In the genomic region with DNA sequence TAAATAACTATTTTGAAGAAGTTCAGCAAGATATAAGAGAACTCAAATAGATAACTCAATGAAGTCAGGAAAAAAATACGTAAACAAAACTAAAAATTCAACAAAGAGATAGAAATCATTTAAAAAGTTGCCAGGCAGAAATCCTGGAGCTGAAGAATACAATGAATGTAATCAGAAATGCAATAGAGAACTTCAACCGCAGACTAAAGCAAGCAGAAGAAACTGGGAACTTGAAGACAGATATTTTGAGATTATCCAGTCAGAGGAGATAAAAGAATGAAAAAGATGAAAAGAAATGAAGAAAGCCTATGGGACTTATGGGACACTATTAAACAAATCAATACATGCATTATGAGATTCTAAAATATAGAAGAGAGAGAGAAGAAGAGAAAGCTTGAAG, we compare ENCODE assay signal across 33 cellular contexts.
"Had no signal": no experiment of that assay in that cellular context is flagged by ENCODE, and none has a peak within 500 bp of the region (broad histone marks: within the 10 kb centered on the region; RNA-seq: fewer than 3 reads in every experiment).

No MANE protein-coding gene starts in this region.

- DNase-seq: activated effector memory CD4-positive, alpha-beta T cell treated with anti-CD3 and anti-CD28 coated beads, Interleukin-2, amount 50 U/mL, for 16 hours; activated effector memory CD4-positive, alpha-beta T cell treated with Interleukin-2 at 50 U/mL for 16 hours; activated gamma-delta T cell; activated gamma-delta T cell treated with Interleukin-2 at 50 U/mL for 16 hours; activated naive CD4-positive, alpha-beta T cell; activated naive CD4-positive, alpha-beta T cell treated with anti-CD3 and anti-CD28 coated beads for 36 hours; activated naive CD4-positive, alpha-beta T cell treated with anti-CD3 and anti-CD28 coated beads, Interleukin-2, amount 10 ng/mL, durations not matched to agents 7 days and 5 days; activated naive CD4-positive, alpha-beta T cell treated with anti-CD3 and anti-CD28 coated beads, Interleukin-2, amount 50 U/mL, for 16 hours; activated naive CD4-positive, alpha-beta T cell treated with Interleukin-2 at 50 U/mL for 16 hours; activated naive CD8-positive, alpha-beta T cell treated with anti-CD3 and anti-CD28 coated beads for 36 hours; activated naive CD8-positive, alpha-beta T cell treated with anti-CD3 and anti-CD28 coated beads, Interleukin-2, amount 10 ng/mL, durations not matched to agents 7 days and 5 days; activated naive CD8-positive, alpha-beta T cell treated with anti-CD3 and anti-CD28 coated beads, Interleukin-2, amount 50 U/mL, for 24 hours; activated T-cell treated with anti-CD3 and anti-CD28 coated beads, Interleukin-2, amount 50 U/mL, for 24 hours; activated T-cell treated with anti-CD3 and anti-CD28 coated beads, Interleukin-2, amount 50 U/mL, for 4 hours; activated T-cell treated with anti-CD3 and anti-CD28 coated beads, Interleukin-2, amount 50 U/mL, for 48 hours; activated T-cell treated with anti-CD3 and anti-CD28 coated beads, Interleukin-2, amount 50 U/mL, for 72 hours; adrenal gland; amniotic stem cell; amygdala; anterior cingulate cortex; aorta; body of pancreas; brain microvascular endothelial cell; caudate nucleus; central memory CD4-positive, alpha-beta T cell; cerebellar nuclear complex had no signal

- ATAC-seq: activated naive CD4-positive, alpha-beta T cell treated with anti-CD3 and anti-CD28 coated beads, Interleukin-2, amount 50 U/mL, for 72 hours; activated naive CD8-positive, alpha-beta T cell treated with anti-CD3 and anti-CD28 coated beads, Interleukin-2, amount 50 U/mL, for 24 hours; activated T-cell treated with anti-CD3 and anti-CD28 coated beads, Interleukin-2, amount 50 U/mL, for 4 hours; activated T-cell treated with anti-CD3 and anti-CD28 coated beads, Interleukin-2, amount 50 U/mL, for 72 hours; activated T-helper 17 cell treated with anti-CD3 and anti-CD28 coated beads, Interleukin-2, amount 50 U/mL, for 72 hours; body of pancreas had no signal

- H3K9me3 ChIP-seq: body of pancreas had no signal

- FAIRE-seq: astrocyte, bronchial epithelial cell had no signal

- H3K27me3 ChIP-seq: adrenal gland, ascending aorta, body of pancreas, brain microvascular endothelial cell, breast epithelium, cardiac muscle cell had no signal

- H3K4me3 ChIP-seq: adrenal gland, ascending aorta, body of pancreas, breast epithelium, cardiac muscle cell had no signal

- H3K4me1 ChIP-seq: ascending aorta, body of pancreas, breast epithelium had no signal

- H3K27ac ChIP-seq: adrenal gland, ascending aorta, body of pancreas, brain microvascular endothelial cell, breast epithelium, cardiac muscle cell had no signal

- H3K36me3 ChIP-seq: adrenal gland, ascending aorta, brain microvascular endothelial cell, breast epithelium, cardiac muscle cell had no signal
